Comparison of ENCODE assay signal across 1 cellular context in genomic region chr2:70089946-70090523, GRCh38.
TF ChIP-seq lines count a peak whose summit lies in the region.

No MANE protein-coding gene starts in this region.

TF ChIP-seq in HCT116, 20 proteins besides CTCF, POLR2A, EP300 and RAD21 (continued from another document):
- TF ChIP-seq ZBTB33 (IDR thresholded peaks at IDR 0.05; ENCODE audit: extremely low read depth, insufficient replicate concordance, low read length) (no peak), YY1 (IDR thresholded peaks at IDR 0.05; ENCODE audit: extremely low read depth, insufficient replicate concordance, low read depth, low read length) (no peak), EGR1 (IDR thresholded peaks at IDR 0.05; ENCODE audit: low read depth) (no peak), EZH2 (IDR thresholded peaks at IDR 0.05) (no peak)
